In the genomic region with DNA sequence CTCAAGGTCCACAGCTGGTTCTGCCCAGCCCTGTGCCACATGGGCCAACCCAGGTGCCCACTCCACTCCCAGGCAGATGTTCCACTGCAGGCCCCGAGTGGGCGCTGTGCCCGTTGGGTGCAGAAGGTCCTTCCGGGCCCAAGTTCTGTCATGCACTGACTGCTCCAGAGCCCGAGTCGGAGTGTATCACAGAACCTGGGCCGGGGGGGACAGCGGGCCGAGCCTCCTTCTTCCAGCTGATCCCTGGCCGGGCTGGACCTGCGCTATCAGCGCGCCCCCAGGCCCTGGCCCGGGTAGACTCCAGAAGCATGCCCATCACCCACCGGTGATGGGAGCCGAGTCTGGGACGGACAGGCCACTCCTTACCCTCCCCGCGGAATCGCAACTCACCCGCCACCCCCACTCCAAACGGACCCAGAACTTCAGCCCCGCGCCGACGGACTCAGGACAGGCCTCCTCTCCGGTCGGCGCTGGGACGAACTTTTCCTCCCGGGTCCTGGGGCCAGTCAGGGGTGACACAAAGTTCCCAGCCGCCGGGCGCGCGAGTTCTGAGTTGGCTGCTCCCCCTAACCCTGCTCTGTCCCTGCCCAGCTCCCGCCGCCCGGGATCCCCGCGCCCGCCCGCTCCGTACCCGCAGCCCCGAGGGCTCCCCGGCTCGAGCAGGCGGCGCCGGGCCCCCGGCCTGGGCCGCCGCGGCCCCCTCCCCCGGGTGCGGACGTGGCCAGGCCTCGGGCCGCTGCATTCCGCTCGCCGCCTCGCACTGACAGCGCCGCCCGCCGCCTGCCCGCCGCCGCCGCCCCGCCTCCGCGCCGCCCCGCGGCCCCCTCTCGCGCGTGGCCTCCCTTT, we compare ENCODE assay signal across 8 cellular contexts. TPM values are rescaled to one million over a fixed set of nuclear protein-coding genes. Genes with fewer than 3 reads are reported as not detected.
DNase-seq lines count a peak whose midpoint lies in the region; ATAC-seq and TF ChIP-seq lines count a peak whose summit lies in the region.

Gene COPZ2 (minus strand): TSS at position 762 of the 846 bp plus-strand sequence. CDS start 20 bp downstream, at position 742.

- H4K20me1 ChIP-seq in OCI-LY7 (ENCODE audit: insufficient read depth, low read length) = no peaks in the 10 kb centered on the region

- H3K4me1 ChIP-seq in OCI-LY7 (ENCODE audit: insufficient read depth, low read length, poor library complexity, severe bottlenecking) (no peaks in the 10 kb centered on the region), ovary (ENCODE audit: insufficient read depth) (no peaks in the 10 kb centered on the region)

- H3K9me3 ChIP-seq in OCI-LY7 (ENCODE audit: low read length) = no peaks in the 10 kb centered on the region
- H3K9me3 ChIP-seq in ovary = no peaks in the 10 kb centered on the region

- peaks cover 15% of the 10 kb centered on the region for H3K27me3 Mint-ChIP-seq in glutamatergic neuron (ENCODE audit: unreplicated experiment)

- no peaks in the 10 kb centered on the region for H3K27me3 ChIP-seq in ovary

- H3K9me3 Mint-ChIP-seq in glutamatergic neuron (ENCODE audit: unreplicated experiment) = peaks cover 4% of the 10 kb centered on the region

- no peak within 1 kb of the TSS for H2AFZ ChIP-seq in OCI-LY7 (ENCODE audit: low read length)

- no peak for TF ChIP-seq EP300 in ovary (IDR thresholded peaks at IDR 0.05)

- peak within 1 kb of the TSS; percentile 48; the same call in 1 of the 2 replicates for H3K4me2 ChIP-seq in OCI-LY7 (ENCODE audit: low read length)

- no peaks in the 10 kb centered on the region for H3K9me2 ChIP-seq in OCI-LY7 (ENCODE audit: insufficient read depth, low read length)

- H3K4me3 Mint-ChIP-seq in glutamatergic neuron (ENCODE audit: unreplicated experiment) = peak within 1 kb of the TSS; percentile 82

- POLR2A ChIA-PET in OCI-LY7 (lab: Charles Lee) (no interaction called here), HEK293T (lab: Yijun Ruan, JAX) (no interaction called here)

- peak; percentile 61 for ATAC-seq in GM18511 (IDR thresholded peaks at IDR 0.05; ENCODE audit: unreplicated experiment)
- no peak for ATAC-seq in HG02623 (IDR thresholded peaks at IDR 0.05; ENCODE audit: unreplicated experiment)
- ATAC-seq in HG03097 (IDR thresholded peaks at IDR 0.05; ENCODE audit: low FRiP score, unreplicated experiment) = no peak

- no peak for DNase-seq in OCI-LY7 (ENCODE audit: low spot score)
- peak; percentile 42 for DNase-seq in activated gamma-delta T cell treated with anti-CD3 and anti-CD28 coated beads, Interleukin-2, amount 50 U/mL, for 16 hours (ENCODE audit: low read depth)
- DNase-seq in glutamatergic neuron = peak; percentile 42
- peak in 4 of 5 donors; percentile 50 to 72 (median 62) for DNase-seq in ovary
- DNase-seq in HEK293T (ENCODE audit: extremely low spot score) = no peak

- CTCF ChIA-PET in OCI-LY7 (lab: Charles Lee; ENCODE audit: unreplicated experiment) (interaction anchor here (0.7 to 1.2 kb wide), 2 partner anchors 9 to 17 kb away, joined by 3 to 4 read pairs; no protein-coding TSS in a partner anchor), HEK293T (lab: Yijun Ruan, JAX) (no interaction called here)

- H3K36me3 ChIP-seq in OCI-LY7 (ENCODE audit: insufficient read depth, low read length) = no peaks in the 10 kb centered on the region
- H3K36me3 ChIP-seq in ovary = no peaks in the 10 kb centered on the region

- peaks cover 7% of the 10 kb centered on the region for H3K4me1 Mint-ChIP-seq in glutamatergic neuron (ENCODE audit: low read depth, unreplicated experiment)

- WGBS in ovary, 3 donors = 1% methylated on average over 45 to 77 of the region's 81 CpGs

- H3K27ac ChIP-seq in OCI-LY7 (ENCODE audit: low read depth, low read length, poor library complexity, severe bottlenecking) (no peak within 1 kb of the TSS), ovary (no peak within 1 kb of the TSS)

- no peak within 1 kb of the TSS for H3K27ac Mint-ChIP-seq in glutamatergic neuron (ENCODE audit: unreplicated experiment)

- intact Hi-C loops in OCI-LY7 (cut with micrococcal nuclease; ENCODE audit: unreplicated experiment) (no loop called here), ovary (cut with DNase I) (no loop called here)

- TF ChIP-seq CTCF in OCI-LY7 (conservative IDR thresholded peaks at IDR 0.05; ENCODE audit: low read length) (peak; percentile 65), glutamatergic neuron (IDR thresholded peaks at IDR 0.05; ENCODE audit: partially characterized antibody, unreplicated experiment) (no peak), ovary (IDR thresholded peaks at IDR 0.05) (no peak)

- H3K4me3 ChIP-seq in OCI-LY7 (ENCODE audit: low read depth, low read length, poor library complexity, severe bottlenecking) (no peak within 1 kb of the TSS), ovary (peak within 1 kb of the TSS; percentile 49)

- no TSS peak for BruUV-seq in OCI-LY7 (replicated peaks; lab: Mats Ljungman, UMichigan)

- H3K79me2 ChIP-seq in OCI-LY7 (ENCODE audit: insufficient read depth, low read depth, low read length) = no peaks in the 10 kb centered on the region

- no peaks in the 10 kb centered on the region for H3K36me3 Mint-ChIP-seq in glutamatergic neuron (ENCODE audit: unreplicated experiment)

- no peak for TF ChIP-seq POLR2A in ovary (IDR thresholded peaks at IDR 0.05)

TF ChIP-seq in HEK293T, 16 proteins besides CTCF, POLR2A, EP300 and RAD21:
- no peak for TF ChIP-seq SP1 (IDR thresholded peaks at IDR 0.05)
- no peak for TF ChIP-seq ELF4 (IDR thresholded peaks at IDR 0.05)
- no peak for TF ChIP-seq NFRKB (IDR thresholded peaks at IDR 0.05)
- TF ChIP-seq SUZ12 (IDR thresholded peaks at IDR 0.05) = no peak
- no peak for TF ChIP-seq TARDBP (IDR thresholded peaks at IDR 0.05)
- no peak for TF ChIP-seq CTBP1 (IDR thresholded peaks at IDR 0.05; ENCODE audit: borderline replicate concordance)
- no peak for TF ChIP-seq FOXK2 (IDR thresholded peaks at IDR 0.05)
- TF ChIP-seq ZNF384 (IDR thresholded peaks at IDR 0.05) = no peak
- no peak for TF ChIP-seq FOXM1 (IDR thresholded peaks at IDR 0.05; ENCODE audit: borderline replicate concordance)
- no peak for TF ChIP-seq BHLHE40 (IDR thresholded peaks at IDR 0.05; ENCODE audit: borderline replicate concordance)
- no peak for TF ChIP-seq LEF1 (IDR thresholded peaks at IDR 0.05; ENCODE audit: borderline replicate concordance)

RNA-seq across cellular contexts. Expression of gene COPZ2, which starts in this region (rescaled TPM):
- 1.2 TPM in 1 of 2 replicates, not detected in the other for total RNA-seq in OCI-LY7 (2014; rRNA removed; shearing (Covaris generic))
- total RNA-seq in OCI-LY7 (2022) (1.4 and 1.7 TPM in 2 replicates), glutamatergic neuron (ENCODE audit: unreplicated experiment) (not detected), ovary (10 to 100 TPM in 5 of 7 donors, 1 to 10 TPM in 2; 1.7 to 36.2 (median 12.1) TPM)
- polyA plus RNA-seq in ovary = 10 to 100 TPM; 12.1 to 58.1 TPM

Comparison
In these comparisons a context has a peak if more than half of its experiments do, and no peak if none do; other contexts are left out.
1. Peak in DNase-seq in glutamatergic neuron; RNA of the gene not detected or under 1 TPM.
2. DNase-seq: peak in activated gamma-delta T cell treated with anti-CD3 and anti-CD28 coated beads, Interleukin-2, amount 50 U/mL, for 16 hours (single experiment) and ovary (4 of 5); none in OCI-LY7 (single experiment) and HEK293T (single experiment).